10 cellular contexts compared by ENCODE assay signal in the genomic region with DNA sequence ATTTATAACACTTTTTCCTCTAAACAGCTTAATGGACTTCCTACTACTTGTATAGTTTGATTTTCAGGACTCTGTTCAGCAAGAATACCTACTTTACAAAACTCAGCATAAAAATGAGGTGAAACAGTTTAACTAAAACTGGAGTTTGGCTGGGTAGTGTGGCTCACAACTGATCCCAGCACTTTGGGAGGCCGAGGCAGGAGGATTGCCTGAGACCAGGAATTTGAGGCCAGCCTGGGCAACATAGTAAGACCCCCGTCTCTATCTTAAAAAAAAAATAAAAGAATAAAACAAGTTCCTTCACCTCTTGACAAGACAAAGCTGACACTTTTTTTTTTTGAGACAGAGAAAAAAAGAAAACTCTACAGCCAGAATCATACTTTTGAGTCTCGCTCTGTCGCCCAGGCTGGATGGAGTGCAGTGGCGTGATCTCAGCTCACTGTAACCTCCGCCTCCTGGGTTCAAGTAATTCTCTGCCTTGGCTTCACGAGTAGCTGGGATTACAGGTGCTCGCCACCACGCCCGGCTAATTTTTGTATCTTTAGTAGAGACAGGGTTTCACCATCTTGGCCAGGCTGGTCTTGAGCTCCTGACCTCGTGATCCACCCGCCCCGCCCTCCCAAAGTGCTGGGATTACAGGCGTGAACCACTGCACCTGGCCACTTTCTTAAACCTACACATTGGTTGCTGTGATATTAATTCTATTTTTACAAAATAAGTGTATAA. TPM values are rescaled to one million over a fixed set of nuclear protein-coding genes. Genes with fewer than 3 reads are reported as not detected.
DNase-seq lines count a peak whose midpoint lies in the region; ATAC-seq and TF ChIP-seq lines count a peak whose summit lies in the region.
"Had no signal": no experiment of that assay in that cellular context is flagged by ENCODE, and none has a peak within 500 bp of the region (broad histone marks: within the 10 kb centered on the region; RNA-seq: fewer than 3 reads in every experiment).

No MANE protein-coding gene starts in this region.

- no peak for TF ChIP-seq CTCF in left ventricle myocardium inferior (IDR thresholded peaks at IDR 0.05; ENCODE audit: borderline replicate concordance)
- TF ChIP-seq CTCF in type B pancreatic cell (conservative IDR thresholded peaks at IDR 0.05): no peak

- H3K9me3 Mint-ChIP-seq in activated CD8-positive, alpha-beta T cell treated with anti-CD3 and anti-CD28 coated beads, Interleukin-2, amount 10 ng/mL, durations not matched to agents 7 days and 5 days (ENCODE audit: insufficient read depth): no peaks in the 10 kb centered on the region
- H3K9me3 Mint-ChIP-seq in type B pancreatic cell: no peaks in the 10 kb centered on the region

- POLR2A ChIA-PET in activated CD8-positive, alpha-beta T cell treated with anti-CD3 and anti-CD28 coated beads, Interleukin-2, amount 10 ng/mL, durations not matched to agents 7 days and 5 days (lab: Charles Lee): interaction anchor here (0.6 to 1.8 kb wide), 2 partner anchors 12 to 301 kb away, joined by 4 to 6 read pairs; a partner anchor contains a TSS

- no peaks in the 10 kb centered on the region for H3K27me3 ChIP-seq in left ventricle myocardium inferior (ENCODE audit: low read depth)

- H3K4me1 ChIP-seq in left ventricle myocardium inferior: peaks cover 76% of the 10 kb centered on the region

- ATAC-seq in Right ventricle myocardium superior (ENCODE audit: poor library complexity) (no peak), left lobe of liver (no peak), HG03460 (IDR thresholded peaks at IDR 0.05; ENCODE audit: unreplicated experiment) (no peak)
- no peak for ATAC-seq in activated CD8-positive, alpha-beta T cell treated with anti-CD3 and anti-CD28 coated beads, Interleukin-2, amount 10 ng/mL, durations not matched to agents 7 days and 5 days

- H3K4me3 Mint-ChIP-seq in activated CD8-positive, alpha-beta T cell treated with anti-CD3 and anti-CD28 coated beads, Interleukin-2, amount 10 ng/mL, durations not matched to agents 7 days and 5 days: peak overlapping the region; percentile 82
- peak overlapping the region; percentile 85 for H3K4me3 Mint-ChIP-seq in type B pancreatic cell

- H3K36me3 Mint-ChIP-seq in activated CD8-positive, alpha-beta T cell treated with anti-CD3 and anti-CD28 coated beads, Interleukin-2, amount 10 ng/mL, durations not matched to agents 7 days and 5 days (ENCODE audit: low read depth): peaks cover 64% of the 10 kb centered on the region
- H3K36me3 Mint-ChIP-seq in type B pancreatic cell: peaks cover 4% of the 10 kb centered on the region

- CTCF ChIA-PET in activated CD8-positive, alpha-beta T cell treated with anti-CD3 and anti-CD28 coated beads, Interleukin-2, amount 10 ng/mL, durations not matched to agents 7 days and 5 days (lab: Charles Lee): interaction anchor here (1.3 to 3.3 kb wide), 4 partner anchors 8 to 178 kb away, joined by 3 to 11 read pairs (median 6); no protein-coding TSS in a partner anchor

- DNase-seq in Right ventricle myocardium superior: peak; percentile 27
- DNase-seq in left ventricle myocardium inferior: no peak
- DNase-seq in activated CD8-positive, alpha-beta T cell treated with anti-CD3 and anti-CD28 coated beads, Interleukin-2, amount 10 ng/mL, durations not matched to agents 7 days and 5 days: no peak
- DNase-seq in left lobe of liver (ENCODE audit: low spot score): peak; percentile 41
- DNase-seq in type B pancreatic cell (ENCODE audit: extremely low spot score, unreplicated experiment): no peak
- DNase-seq in amniotic stem cell (lab: John Stamatoyannopoulos, UW): no peak
- DNase-seq in DMS 273 (lab: John Stamatoyannopoulos, UW; ENCODE audit: unreplicated experiment): no peak
- DNase-seq: effector memory CD4-positive, alpha-beta T cell; NCI-H774 had no signal

- H3K4me3 ChIP-seq in left ventricle myocardium inferior: no peak overlapping the region

- peaks cover 38% of the 10 kb centered on the region for H3K4me1 Mint-ChIP-seq in activated CD8-positive, alpha-beta T cell treated with anti-CD3 and anti-CD28 coated beads, Interleukin-2, amount 10 ng/mL, durations not matched to agents 7 days and 5 days (ENCODE audit: low read depth)
- H3K4me1 Mint-ChIP-seq in type B pancreatic cell (ENCODE audit: unreplicated experiment): peaks cover 20% of the 10 kb centered on the region

- H3K27ac ChIP-seq in left ventricle myocardium inferior (replicated peaks): no peak overlapping the region

- no peaks in the 10 kb centered on the region for H3K9me3 ChIP-seq in left ventricle myocardium inferior (replicated peaks)

- H3K27ac Mint-ChIP-seq in activated CD8-positive, alpha-beta T cell treated with anti-CD3 and anti-CD28 coated beads, Interleukin-2, amount 10 ng/mL, durations not matched to agents 7 days and 5 days: no peak overlapping the region
- no peak overlapping the region for H3K27ac Mint-ChIP-seq in type B pancreatic cell

- peaks cover 63% of the 10 kb centered on the region for H3K36me3 ChIP-seq in left ventricle myocardium inferior

- intact Hi-C loops in Right ventricle myocardium superior (cut with DNase I): no loop called here
- intact Hi-C loops in left ventricle myocardium inferior (cut with micrococcal nuclease): no loop called here

- H3K27me3 Mint-ChIP-seq in activated CD8-positive, alpha-beta T cell treated with anti-CD3 and anti-CD28 coated beads, Interleukin-2, amount 10 ng/mL, durations not matched to agents 7 days and 5 days (ENCODE audit: low read depth): no peaks in the 10 kb centered on the region
- no peaks in the 10 kb centered on the region for H3K27me3 Mint-ChIP-seq in type B pancreatic cell

RNA-seq across cellular contexts. Expression of a gene that starts 2.6 kb away (rescaled TPM):
- total RNA-seq in Right ventricle myocardium superior: 5.6 TPM
- total RNA-seq in left ventricle myocardium inferior: 6.0 TPM
- 10 to 100 TPM; 15.2 to 16.0 TPM for total RNA-seq in activated CD8-positive, alpha-beta T cell treated with anti-CD3 and anti-CD28 coated beads, Interleukin-2, amount 10 ng/mL, durations not matched to agents 7 days and 5 days
- 22.0 TPM for total RNA-seq in left lobe of liver
- total RNA-seq in type B pancreatic cell (ENCODE audit: low replicate concordance): 14.6 and 19.0 TPM in 2 replicates

RNA-seq across cellular contexts. Expression of a gene that starts 11.6 kb away (rescaled TPM):
- 22.0 TPM for total RNA-seq in Right ventricle myocardium superior
- 24.1 TPM for total RNA-seq in left ventricle myocardium inferior
- total RNA-seq in activated CD8-positive, alpha-beta T cell treated with anti-CD3 and anti-CD28 coated beads, Interleukin-2, amount 10 ng/mL, durations not matched to agents 7 days and 5 days: 10 to 100 TPM; 37.6 to 37.7 TPM
- 27.8 TPM for total RNA-seq in left lobe of liver
- 42.5 and 57.3 TPM in 2 replicates for total RNA-seq in type B pancreatic cell (ENCODE audit: low replicate concordance)

RNA-seq across cellular contexts. Expression of a gene that starts 11.8 kb away (rescaled TPM):
- total RNA-seq in Right ventricle myocardium superior: 7.3 TPM
- total RNA-seq in left ventricle myocardium inferior: 8.2 TPM
- total RNA-seq in activated CD8-positive, alpha-beta T cell treated with anti-CD3 and anti-CD28 coated beads, Interleukin-2, amount 10 ng/mL, durations not matched to agents 7 days and 5 days: 10 to 100 TPM; 35.3 to 36.0 TPM
- total RNA-seq in left lobe of liver: 8.1 TPM
- 30.2 and 33.2 TPM in 2 replicates for total RNA-seq in type B pancreatic cell (ENCODE audit: low replicate concordance)

RNA-seq across cellular contexts. Expression of a gene that starts 16.6 kb away (rescaled TPM):
- 28.6 TPM for total RNA-seq in Right ventricle myocardium superior
- 27.4 TPM for total RNA-seq in left ventricle myocardium inferior
- total RNA-seq in activated CD8-positive, alpha-beta T cell treated with anti-CD3 and anti-CD28 coated beads, Interleukin-2, amount 10 ng/mL, durations not matched to agents 7 days and 5 days: 10 to 100 TPM; 31.4 to 33.7 TPM
- total RNA-seq in left lobe of liver: 12.9 TPM
- total RNA-seq in type B pancreatic cell (ENCODE audit: low replicate concordance): 23.2 and 31.2 TPM in 2 replicates

RNA-seq across cellular contexts. Expression of a gene that starts 23.8 kb away (rescaled TPM):
- not detected for total RNA-seq in Right ventricle myocardium superior
- not detected for total RNA-seq in left ventricle myocardium inferior
- total RNA-seq in activated CD8-positive, alpha-beta T cell treated with anti-CD3 and anti-CD28 coated beads, Interleukin-2, amount 10 ng/mL, durations not matched to agents 7 days and 5 days: 1 to 10 TPM; 1.4 to 1.8 TPM
- 3.1 TPM for total RNA-seq in left lobe of liver
- total RNA-seq in type B pancreatic cell (ENCODE audit: low replicate concordance): 1.7 and 5.3 TPM in 2 replicates

Comparison
In these comparisons a context has a peak if more than half of its experiments do, and no peak if none do; other contexts are left out.
1. DNase-seq: peak in Right ventricle myocardium superior (single experiment) and left lobe of liver (single experiment); none in left ventricle myocardium inferior (single experiment), activated CD8-positive, alpha-beta T cell treated with anti-CD3 and anti-CD28 coated beads, Interleukin-2, amount 10 ng/mL, durations not matched to agents 7 days and 5 days (single experiment), type B pancreatic cell (single experiment), amniotic stem cell (single experiment) and DMS 273 (single experiment).